In the genomic region with DNA sequence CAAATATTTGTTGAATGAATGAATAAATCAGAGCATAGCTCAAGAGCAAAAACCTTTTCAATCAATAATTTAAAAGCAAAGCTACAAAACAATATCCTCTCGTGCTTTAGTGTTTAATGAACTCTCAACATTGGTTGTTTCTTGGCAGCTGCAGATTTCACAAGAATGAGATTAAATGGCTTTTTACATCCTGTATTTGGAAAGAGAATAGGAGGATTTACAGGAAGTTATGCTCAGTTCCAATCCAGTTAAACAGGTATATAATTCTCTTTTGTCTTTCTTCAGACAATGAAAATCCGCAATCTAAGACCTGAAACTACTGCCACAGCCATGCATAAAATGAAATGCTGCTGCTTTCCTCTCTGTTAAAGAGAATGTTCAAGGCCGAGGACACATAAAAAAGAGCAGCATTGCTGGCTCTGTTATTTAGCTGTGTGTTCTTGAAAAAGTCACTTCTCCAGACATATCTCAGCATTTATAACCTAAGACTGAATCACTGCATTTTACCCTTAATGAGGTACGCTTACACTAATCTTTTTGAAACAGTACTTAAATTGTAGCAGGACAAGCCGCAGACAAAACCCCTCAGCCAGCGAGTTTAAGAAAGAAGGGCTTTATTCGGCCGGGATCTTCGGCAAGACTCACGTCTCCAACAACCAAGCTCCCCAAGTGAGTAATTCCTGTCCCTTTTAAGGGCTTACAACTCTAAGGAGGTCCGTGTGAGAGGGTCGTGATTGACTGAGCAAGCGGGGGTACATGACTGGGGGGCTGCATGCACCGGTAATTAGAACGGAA, we compare ENCODE assay signal across 14 cellular contexts. TPM values are rescaled to one million over a fixed set of nuclear protein-coding genes. Genes with fewer than 3 reads are reported as not detected.
DNase-seq lines count a peak whose midpoint lies in the region; ATAC-seq and TF ChIP-seq lines count a peak whose summit lies in the region.
"Had no signal": no experiment of that assay in that cellular context is flagged by ENCODE, and none has a peak within 500 bp of the region (broad histone marks: within the 10 kb centered on the region; RNA-seq: fewer than 3 reads in every experiment).

No MANE protein-coding gene starts in this region.

- TF ChIP-seq CTCF in epithelial cell of esophagus (IDR thresholded peaks at IDR 0.05; ENCODE audit: insufficient read depth, low read depth, low read length, missing control alignments) = no peak

- ATAC-seq in GM21526 (IDR thresholded peaks at IDR 0.05; ENCODE audit: low FRiP score, unreplicated experiment) = no peak
- ATAC-seq in Right ventricle myocardium inferior = no peak
- ATAC-seq: T-cell had no signal

- DNase-seq in SKM-1 treated with dmso at 0.1 percent for 144 hours (lab: John Stamatoyannopoulos, UW; ENCODE audit: unreplicated experiment) (peak; percentile 19), SKM-1 (lab: John Stamatoyannopoulos, UW; ENCODE audit: unreplicated experiment) (no peak), NCI-H345 treated with DMSO at 0.1 percent for 48 hours (lab: John Stamatoyannopoulos, UW; ENCODE audit: unreplicated experiment) (peak; percentile 49), epithelial cell of esophagus (ENCODE audit: low read depth) (peak; percentile 48), Right ventricle myocardium inferior (ENCODE audit: missing footprints) (no peak), NCI-H226 (no peak)
- DNase-seq: activated CD4-positive, alpha-beta T cell treated with anti-CD3 and anti-CD28 coated beads, Interleukin-2, amount 50 U/mL, for 1 hour; DND-41; hypothalamus; T-cell had no signal

- no peaks in the 10 kb centered on the region for H3K9me3 ChIP-seq in thymus (ENCODE audit: control insufficient read depth)

- H3K4me3 ChIP-seq in epithelial cell of esophagus (ENCODE audit: low read length) = peak overlapping the region; percentile 0
- H3K4me3 ChIP-seq in thymus (ENCODE audit: low read length) = no peak overlapping the region
- H3K4me3 ChIP-seq: lung had no signal

- no peaks in the 10 kb centered on the region for H3K27me3 ChIP-seq in thymus (ENCODE audit: control insufficient read depth, insufficient read depth)

- no peaks in the 10 kb centered on the region for H3K36me3 ChIP-seq in thymus (ENCODE audit: control insufficient read depth, insufficient read depth)

- peak overlapping the region; percentile 12 for H3K27ac ChIP-seq in thymus (ENCODE audit: low read depth)

- intact Hi-C loops in Right ventricle myocardium inferior (cut with DNase I) = no loop called here

- peaks cover 10% of the 10 kb centered on the region for H3K4me1 ChIP-seq in thymus (ENCODE audit: control insufficient read depth, insufficient read depth, low read length)

- WGBS in thymus = 94% methylated on average over 15 of the region's 15 CpGs

RNA-seq across cellular contexts. Expression of a gene that starts 3.6 kb away (rescaled TPM):
- 1.1 TPM for polyA plus RNA-seq in thymus
- total RNA-seq in Right ventricle myocardium inferior = 0.49 TPM
- total RNA-seq: endothelial cell of umbilical vein had no signal

RNA-seq across cellular contexts. Expression of a gene that starts 3.9 kb away (rescaled TPM):
- 13.6 TPM for polyA plus RNA-seq in thymus
- 11.5 TPM for total RNA-seq in Right ventricle myocardium inferior

RNA-seq across cellular contexts. Expression of a gene that starts 32.0 kb away (rescaled TPM):
- polyA plus RNA-seq in thymus = 178 TPM
- 120 TPM for total RNA-seq in Right ventricle myocardium inferior

RNA-seq across cellular contexts. Expression of a gene that starts 56.8 kb away (rescaled TPM):
- 95.4 TPM for polyA plus RNA-seq in thymus
- total RNA-seq in Right ventricle myocardium inferior = 106 TPM

Comparison
In these comparisons a context has a peak if more than half of its experiments do, and no peak if none do; other contexts are left out.
1. DNase-seq: peak in SKM-1 treated with dmso at 0.1 percent for 144 hours (single experiment), NCI-H345 treated with DMSO at 0.1 percent for 48 hours (single experiment) and epithelial cell of esophagus (single experiment); none in SKM-1 (single experiment), Right ventricle myocardium inferior (single experiment) and NCI-H226 (single experiment).